Comparison of ENCODE assay signal across 8 cellular contexts in the genomic region with DNA sequence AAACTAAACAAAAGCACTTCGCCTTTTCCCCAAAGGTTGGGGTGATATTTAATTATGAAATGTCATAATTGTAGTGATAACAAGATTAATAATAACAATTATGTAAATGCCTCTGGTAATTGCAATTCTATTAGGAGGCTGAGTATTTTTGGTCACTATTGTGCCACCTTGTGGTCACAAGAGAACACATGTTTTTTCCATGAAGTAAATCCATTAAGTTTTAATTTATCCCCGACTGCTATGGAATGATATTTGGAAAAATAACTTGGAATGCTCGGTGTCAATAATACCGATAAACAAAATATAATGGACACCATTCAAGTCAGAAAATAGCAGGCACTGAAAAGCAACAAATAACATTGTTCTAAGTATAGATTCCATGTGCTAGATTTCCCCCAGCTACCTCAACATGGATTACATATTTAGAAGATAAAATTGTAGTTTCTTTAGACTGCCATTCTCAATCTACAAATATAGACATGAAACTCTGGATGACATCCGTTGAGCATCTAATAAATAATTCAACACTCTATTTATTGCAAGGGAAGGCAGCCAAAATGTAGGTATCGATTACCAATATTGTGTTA. TPM values are rescaled to one million over a fixed set of nuclear protein-coding genes. Genes with fewer than 3 reads are reported as not detected.
A peak's percentile ranks its signal among the peaks of the same experiment; 100 is the strongest.
DNase-seq lines count a peak whose midpoint lies in the region; ATAC-seq, FAIRE-seq and TF ChIP-seq lines count a peak whose summit lies in the region.

No MANE protein-coding gene starts in this region.

- TF ChIP-seq CTCF in esophagus squamous epithelium (IDR thresholded peaks at IDR 0.05) = peak; percentile 24 to 81 (median 65)

- H3K27me3 ChIP-seq in esophagus squamous epithelium = no peaks in the 10 kb centered on the region
- no peaks in the 10 kb centered on the region for H3K27me3 ChIP-seq in small intestine (ENCODE audit: control insufficient read depth in 2 of 2, insufficient read depth in 2 of 2, low read length in 2 of 2)

- H3K9me3 ChIP-seq in esophagus squamous epithelium = no peaks in the 10 kb centered on the region
- H3K9me3 ChIP-seq in small intestine (ENCODE audit: control insufficient read depth, low read depth) = no peaks in the 10 kb centered on the region

- H3K27ac ChIP-seq in esophagus squamous epithelium (no peak overlapping the region), small intestine (ENCODE audit: low read depth in 1 of 2, low read length in 1 of 2) (no peak overlapping the region)

- no peak for TF ChIP-seq POLR2A in esophagus squamous epithelium (IDR thresholded peaks at IDR 0.05)

- H3K4me3 ChIP-seq in esophagus squamous epithelium (no peak overlapping the region), small intestine (ENCODE audit: low read depth in 1 of 2, low read length in 2 of 2) (no peak overlapping the region)

- H3K36me3 ChIP-seq in esophagus squamous epithelium = no peaks in the 10 kb centered on the region
- no peaks in the 10 kb centered on the region for H3K36me3 ChIP-seq in small intestine (ENCODE audit: control insufficient read depth in 2 of 2, insufficient read depth in 2 of 2, low read length in 2 of 2)

- peak; percentile 81 for FAIRE-seq in small intestine (lab: Jason Lieb, UNC)

- intact Hi-C loops in esophagus squamous epithelium (cut with DNase I) = loop anchor here (10.0 kb wide), 1 partner anchor 540 kb away; no protein-coding TSS in a partner anchor

- ATAC-seq in HG02852 (IDR thresholded peaks at IDR 0.05; ENCODE audit: unreplicated experiment) (no peak), GM21528 (IDR thresholded peaks at IDR 0.05; ENCODE audit: low FRiP score, unreplicated experiment) (no peak), GM19455 (IDR thresholded peaks at IDR 0.05; ENCODE audit: unreplicated experiment) (no peak)

- peaks cover 0 to 18% (median under 1%) of the 10 kb centered on the region in 3 donors for H3K4me1 ChIP-seq in esophagus squamous epithelium
- no peaks in the 10 kb centered on the region for H3K4me1 ChIP-seq in small intestine (ENCODE audit: control insufficient read depth in 2 of 2, insufficient read depth in 1 of 2, low read depth in 1 of 2, low read length in 1 of 2)

- DNase-seq in NCI-H2196 (lab: John Stamatoyannopoulos, UW; ENCODE audit: unreplicated experiment) = peak; percentile 9
- no peak for DNase-seq in NCI-H2196 treated with DMSO at 0.1 percent for 48 hours (lab: John Stamatoyannopoulos, UW; ENCODE audit: unreplicated experiment)
- DNase-seq in NCI-H748 treated with DMSO at 0.1 percent for 48 hours (lab: John Stamatoyannopoulos, UW) = peak; percentile 16
- no peak for DNase-seq in esophagus squamous epithelium (lab: John Stamatoyannopoulos, UW)
- peak; percentile 55 for DNase-seq in small intestine

- WGBS in esophagus squamous epithelium, 2 donors = 20 to 21% methylated on average over 6 of the region's 6 CpGs
- 19 to 29% (median 23%) methylated on average over 6 of the region's 6 CpGs for WGBS in small intestine, 3 donors

RNA-seq across cellular contexts. Expression of a gene that starts 25.0 kb away (rescaled TPM):
- total RNA-seq in esophagus squamous epithelium = 10 to 100 TPM in 1 of 4 donors, 1 to 10 TPM in 3; 4.8 to 13.5 (median 8.0) TPM
- polyA plus RNA-seq in small intestine = 1 to 10 TPM in 1 of 3 donors, under 1 TPM in 2; 0.27 to 1.6 (median 0.45) TPM

Comparison
In these comparisons a context has a peak if more than half of its experiments do, and no peak if none do; other contexts are left out.
1. DNase-seq: peak in NCI-H2196 (single experiment), NCI-H748 treated with DMSO at 0.1 percent for 48 hours (single experiment) and small intestine (single experiment); none in NCI-H2196 treated with DMSO at 0.1 percent for 48 hours (single experiment) and esophagus squamous epithelium (single experiment).